ENCODE assay signal across 13 cellular contexts in the genomic region with DNA sequence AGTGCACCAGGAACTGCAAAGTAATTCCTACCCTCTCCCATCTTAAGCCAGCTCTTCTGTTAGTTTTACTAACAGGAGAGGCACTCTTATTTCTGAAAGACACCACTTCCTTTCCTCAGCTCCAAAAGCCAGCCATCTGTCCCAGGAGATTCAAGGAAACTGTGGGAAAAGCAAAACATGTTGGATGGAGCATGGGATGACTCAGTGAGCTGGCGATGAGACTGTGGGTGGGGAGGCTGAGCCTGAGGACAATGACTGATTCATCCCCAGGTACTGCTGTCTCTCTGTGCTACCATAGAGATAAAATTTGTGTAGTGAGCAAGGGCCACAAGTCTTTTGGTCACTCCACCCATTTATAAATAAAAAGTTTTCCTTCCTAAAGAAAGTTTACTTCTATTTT.
DNase-seq lines count a peak whose midpoint lies in the region; ATAC-seq lines count a peak whose summit lies in the region.
"Had no signal": no experiment of that assay in that cellular context is flagged by ENCODE, and none has a peak within 500 bp of the region (broad histone marks: within the 10 kb centered on the region; RNA-seq: fewer than 3 reads in every experiment).

No MANE protein-coding gene starts in this region.

- H3K27me3 ChIP-seq in mesendoderm (ENCODE audit: insufficient read depth, low read length, poor library complexity), result no peaks in the 10 kb centered on the region
- H3K27me3 ChIP-seq: ascending aorta, BE2C had no signal

- H2BK120ac ChIP-seq in mesendoderm (ENCODE audit: low read depth, low read length), result no peak overlapping the region

- no peak overlapping the region for H3K56ac ChIP-seq in mesendoderm (ENCODE audit: low read length)

- no peak for ATAC-seq in HG03039 (IDR thresholded peaks at IDR 0.05; ENCODE audit: unreplicated experiment)

- H3K18ac ChIP-seq in mesendoderm (ENCODE audit: low read length), result no peak overlapping the region

- no peak overlapping the region for H3K4ac ChIP-seq in mesendoderm (ENCODE audit: low read depth, low read length)

- no peaks in the 10 kb centered on the region for H3K4me1 ChIP-seq in mesendoderm (ENCODE audit: control insufficient read depth, low read depth, low read length)
- H3K4me1 ChIP-seq: BE2C had no signal

- WGBS in mesendoderm (ENCODE audit: extremely low coverage, insufficient coverage, low lambda C conversion rate), result no CpG with 5 or more reads among the region's 1 CpG

- peak; percentile 77 for DNase-seq in AG08395 (ENCODE audit: low spot score)
- peak; percentile 74 for DNase-seq in NCI-H226
- DNase-seq in epithelial cell of prostate (ENCODE audit: low read depth, low spot score), result peak; percentile 92
- DNase-seq in mesendoderm, result peak; percentile 34
- DNase-seq in foreskin melanocyte, result no peak
- DNase-seq in activated CD4-positive, alpha-beta T cell treated with anti-CD3 and anti-CD28 coated beads for 4 hours, result no peak
- no peak for DNase-seq in OCI-M1 (lab: John Stamatoyannopoulos, UW)
- DNase-seq: activated CD4-positive, alpha-beta T cell treated with anti-CD3 and anti-CD28 coated beads for 1 hour; BE2C; HFFc6; stimulated activated CD8-positive, alpha-beta memory T cell treated with anti-CD3 and anti-CD28 coated beads, Interleukin-4, amount 100 ng/mL, for 48 hours had no signal

- no peak overlapping the region for H3K9ac ChIP-seq in mesendoderm (ENCODE audit: low read length)

- H3K36me3 ChIP-seq in mesendoderm (ENCODE audit: control insufficient read depth, insufficient read depth, low read length), result no peaks in the 10 kb centered on the region
- H3K36me3 ChIP-seq: ascending aorta, BE2C had no signal

- no peak overlapping the region for H3K23ac ChIP-seq in mesendoderm (ENCODE audit: low read length)

- H3K79me1 ChIP-seq in mesendoderm (ENCODE audit: low read length), result no peaks in the 10 kb centered on the region

- H3K27ac ChIP-seq in epithelial cell of prostate (peak overlapping the region; percentile 98), mesendoderm (ENCODE audit: low read depth, low read length) (no peak overlapping the region)
- H3K27ac ChIP-seq: ascending aorta had no signal

- H3K79me2 ChIP-seq in mesendoderm (ENCODE audit: control insufficient read depth, insufficient read depth, low read length), result no peaks in the 10 kb centered on the region

- H3K4me3 ChIP-seq in mesendoderm (ENCODE audit: low read length), result no peak overlapping the region
- H3K4me3 ChIP-seq: ascending aorta had no signal

- H2AK5ac ChIP-seq in mesendoderm (ENCODE audit: low read length), result no peak overlapping the region

- H3K4me2 ChIP-seq in mesendoderm (ENCODE audit: low read length), result no peak overlapping the region

- no peak overlapping the region for H2BK15ac ChIP-seq in mesendoderm (replicated peaks; ENCODE audit: low read depth)

- no peak overlapping the region for H4K5ac ChIP-seq in mesendoderm (ENCODE audit: low read length)

- no peak overlapping the region for H2BK5ac ChIP-seq in mesendoderm (ENCODE audit: low read length)

- no peak overlapping the region for H4K8ac ChIP-seq in mesendoderm (ENCODE audit: low read depth, low read length)

Comparison
In these comparisons a context has a peak if more than half of its experiments do, and no peak if none do; other contexts are left out.
1. DNase-seq: peak in AG08395 (single experiment), NCI-H226 (single experiment), epithelial cell of prostate (single experiment) and mesendoderm (single experiment); none in foreskin melanocyte (single experiment), activated CD4-positive, alpha-beta T cell treated with anti-CD3 and anti-CD28 coated beads for 4 hours (0 of 2) and OCI-M1 (single experiment).